Comparison of ENCODE assay signal across 10 cellular contexts in genomic region chr2:3465844-3466481, GRCh38. TPM values are rescaled to one million over a fixed set of nuclear protein-coding genes. Genes with fewer than 3 reads are reported as not detected.
DNase-seq lines count a peak whose midpoint lies in the region; ATAC-seq and TF ChIP-seq lines count a peak whose summit lies in the region.
"Had no signal": no experiment of that assay in that cellular context is flagged by ENCODE, and none has a peak within 500 bp of the region (broad histone marks: within the 10 kb centered on the region; RNA-seq: fewer than 3 reads in every experiment).

No MANE protein-coding gene starts in this region.

- DNase-seq in AG04449 (ENCODE audit: low read depth, low spot score) (peak; percentile 70), MG63 (peak; percentile 28), cardiac fibroblast (ENCODE audit: low read depth in 2 of 2) (peak; percentile 94 to 97), kidney tubule cell (ENCODE audit: low spot score) (peak; percentile 67), SJCRH30 (no peak), NCI-H1694 (lab: John Stamatoyannopoulos, UW) (no peak), thyroid gland (no peak)

- no peak overlapping the region for H3K27ac ChIP-seq in SJCRH30
- H3K27ac ChIP-seq in thyroid gland: no peak overlapping the region

- POLR2A ChIA-PET in AG04449 (lab: Yijun Ruan, JAX): no interaction called here

- intact Hi-C loops in thyroid gland (cut with DNase I): loop anchor here (10.0 kb wide), 1 partner anchor 281 kb away; no protein-coding TSS in a partner anchor

- H3K4me3 ChIP-seq in AG04449 (ENCODE audit: low read depth, low read length) (no peak overlapping the region), MG63 (no peak overlapping the region), cardiac fibroblast (replicated peaks in 1 of 2; ENCODE audit: low read depth in 2 of 2, low read length in 2 of 2) (no peak overlapping the region), SJCRH30 (no peak overlapping the region), thyroid gland (replicated peaks in 1 of 3) (no peak overlapping the region)
- H3K4me3 ChIP-seq: skin epidermis had no signal

- no peak for ATAC-seq in GM18517 (IDR thresholded peaks at IDR 0.05; ENCODE audit: unreplicated experiment)
- ATAC-seq: stimulated activated memory B cell treated with anti-CD40 and anti-IgM and Interleukin-4, amounts not matched to agents 10 μg/mL and 1 μg/mL and 100 μg/mL, for 72 hours had no signal

- H3K27me3 ChIP-seq in MG63 (no peaks in the 10 kb centered on the region), SJCRH30 (no peaks in the 10 kb centered on the region), thyroid gland (no peaks in the 10 kb centered on the region)

- TF ChIP-seq POLR2A in thyroid gland (IDR thresholded peaks at IDR 0.05): no peak

- peaks cover 12% of the 10 kb centered on the region for H3K4me1 ChIP-seq in SJCRH30
- peaks cover 7 to 9% of the 10 kb centered on the region in 2 donors for H3K4me1 ChIP-seq in thyroid gland

- CTCF ChIA-PET in AG04449 (lab: Yijun Ruan, JAX): interaction anchor here (0.6 to 1.4 kb wide), 5 partner anchors 43 to 186 kb away, joined by 3 to 5 read pairs (median 3); partner anchors contain the start of gene RNASEH1

- TF ChIP-seq CTCF in AG04449 (IDR thresholded peaks at IDR 0.05; ENCODE audit: insufficient read depth, low read length, missing control alignments) (no peak), cardiac fibroblast (IDR thresholded peaks at IDR 0.05; ENCODE audit: low read depth, low read length) (no peak), thyroid gland (IDR thresholded peaks at IDR 0.05) (no peak)

- 89 to 95% methylated on average over 11 to 13 of the region's 13 CpGs for WGBS in thyroid gland, 2 donors

- peaks cover 13% of the 10 kb centered on the region for H3K36me3 ChIP-seq in MG63
- H3K36me3 ChIP-seq in SJCRH30: no peaks in the 10 kb centered on the region
- H3K36me3 ChIP-seq in thyroid gland: peaks cover 34 to 45% of the 10 kb centered on the region in 2 donors

- H3K9me3 ChIP-seq in MG63: no peaks in the 10 kb centered on the region
- H3K9me3 ChIP-seq in SJCRH30 (replicated peaks): no peaks in the 10 kb centered on the region
- no peaks in the 10 kb centered on the region for H3K9me3 ChIP-seq in thyroid gland

RNA-seq across cellular contexts. Expression of gene ADI1, which starts 53.4 kb away (rescaled TPM):
- total RNA-seq in MG63 (2014; rRNA removed; shearing (Covaris generic); ENCODE audit: low replicate concordance): 75.8 and 78.9 TPM in 2 replicates
- 53.6 and 55.9 TPM in 2 replicates for total RNA-seq in SJCRH30 (2014; rRNA removed; shearing (Covaris generic))
- 10 to 100 TPM; 35.9 to 65.1 (median 59.2) TPM for total RNA-seq in thyroid gland

Comparison
In these comparisons a context has a peak if more than half of its experiments do, and no peak if none do; other contexts are left out.
1. DNase-seq: peak in AG04449 (single experiment), MG63 (single experiment), cardiac fibroblast (2 of 2) and kidney tubule cell (single experiment); none in SJCRH30 (0 of 2), NCI-H1694 (single experiment) and thyroid gland (0 of 2).